Comparison of ENCODE assay signal across 8 cellular contexts in the genomic region with DNA sequence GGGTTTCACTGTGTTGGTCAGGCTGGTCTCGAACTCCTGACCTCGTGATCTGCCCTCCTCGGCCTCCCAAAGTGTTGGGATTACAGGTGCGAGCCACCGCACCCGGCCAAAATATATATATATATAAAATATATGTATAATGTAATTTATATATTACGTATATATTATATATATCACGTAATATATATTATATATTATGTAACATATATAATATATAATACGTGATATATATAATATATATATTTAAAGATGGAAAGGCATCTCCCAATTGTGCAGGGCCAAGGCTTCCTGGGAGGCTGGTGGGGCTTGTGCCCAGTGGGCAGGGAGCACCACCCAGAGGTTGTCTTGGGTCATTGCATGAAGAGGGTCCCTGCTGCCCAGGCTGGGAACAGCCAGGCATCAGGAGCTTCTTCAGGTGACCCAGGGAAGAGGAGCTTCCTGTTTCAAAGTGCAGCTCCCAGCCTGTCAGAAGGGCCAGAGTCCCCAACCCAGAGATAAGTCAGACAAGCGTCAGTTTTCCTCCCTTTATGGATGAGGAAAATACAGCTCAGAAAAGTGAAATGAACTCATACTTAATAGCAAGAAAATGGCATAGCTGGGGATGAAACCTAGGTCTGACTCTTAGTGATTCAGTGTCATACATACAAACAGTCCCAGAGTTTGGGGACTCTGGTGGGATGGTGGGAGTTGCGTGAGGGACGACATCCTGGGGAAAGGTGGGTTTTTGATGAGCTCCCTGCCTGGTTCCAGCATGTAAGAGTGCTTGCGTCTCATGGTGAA. TPM values are rescaled to one million over a fixed set of nuclear protein-coding genes. Genes with fewer than 3 reads are reported as not detected.
A peak's percentile ranks its signal among the peaks of the same experiment; 100 is the strongest.
DNase-seq lines count a peak whose midpoint lies in the region; ATAC-seq, FAIRE-seq and TF ChIP-seq lines count a peak whose summit lies in the region.

No MANE protein-coding gene starts in this region.

- ATAC-seq in activated CD4-positive, alpha-beta T cell treated with anti-CD3 and anti-CD28 coated beads for 36 hours, result peak; percentile 94
- peak; percentile 94 for ATAC-seq in memory B cell (ENCODE audit: low read depth)
- ATAC-seq in GM18520 (IDR thresholded peaks at IDR 0.05; ENCODE audit: unreplicated experiment), result no peak

- POLR2A ChIA-PET in activated CD4-positive, alpha-beta T cell treated with anti-CD3 and anti-CD28 coated beads for 36 hours (lab: Charles Lee), result no interaction called here

- intact Hi-C loops in activated CD4-positive, alpha-beta T cell treated with anti-CD3 and anti-CD28 coated beads for 36 hours (cut with DNase I, micrococcal nuclease), result loop anchor here (1.0 to 10.0 kb wide), 5 partner anchors 67 to 359 kb away; partner anchors contain the start of genes ATP8B2 (in 1 of the 2) and CFAP141 (in 1 of the 2)
- intact Hi-C loops in dorsolateral prefrontal cortex (cut with DNase I), result loop anchor here (2.0 to 5.0 kb wide), 2 partner anchors 64 to 66 kb away; no protein-coding TSS in a partner anchor

- H3K9me3 Mint-ChIP-seq in activated CD4-positive, alpha-beta T cell treated with anti-CD3 and anti-CD28 coated beads for 36 hours (ENCODE audit: low read depth), result no peaks in the 10 kb centered on the region
- H3K9me3 Mint-ChIP-seq in memory B cell, result no peaks in the 10 kb centered on the region

- no peak for FAIRE-seq in H54 (lab: Jason Lieb, UNC)

- peaks cover 13% of the 10 kb centered on the region for H3K36me3 Mint-ChIP-seq in activated CD4-positive, alpha-beta T cell treated with anti-CD3 and anti-CD28 coated beads for 36 hours (ENCODE audit: low read depth)
- peaks cover 6% of the 10 kb centered on the region for H3K36me3 Mint-ChIP-seq in memory B cell

- peaks cover 2% of the 10 kb centered on the region for H3K27me3 Mint-ChIP-seq in activated CD4-positive, alpha-beta T cell treated with anti-CD3 and anti-CD28 coated beads for 36 hours
- H3K27me3 Mint-ChIP-seq in memory B cell, result peaks cover 5% of the 10 kb centered on the region

- peak; percentile 32 to 81 (median 72) for TF ChIP-seq CTCF in dorsolateral prefrontal cortex (IDR thresholded peaks at IDR 0.05 in 54 of 56, conservative IDR thresholded peaks at IDR 0.05 in 2 of 56; ENCODE audit: low read depth in 1 of 56, partially characterized antibody in 56 of 56)

- CTCF ChIA-PET in activated CD4-positive, alpha-beta T cell treated with anti-CD3 and anti-CD28 coated beads for 36 hours (lab: Charles Lee), result interaction anchor here (0.6 to 2.9 kb wide), 39 partner anchors 10 to 494 kb away, joined by 3 to 115 read pairs (median 4); partner anchors contain the start of genes ATP8B2 and UBE2Q1

- H3K27ac Mint-ChIP-seq in activated CD4-positive, alpha-beta T cell treated with anti-CD3 and anti-CD28 coated beads for 36 hours, result no peak overlapping the region
- H3K27ac Mint-ChIP-seq in memory B cell, result no peak overlapping the region

- H3K4me3 Mint-ChIP-seq in activated CD4-positive, alpha-beta T cell treated with anti-CD3 and anti-CD28 coated beads for 36 hours, result no peak overlapping the region
- H3K4me3 Mint-ChIP-seq in memory B cell, result no peak overlapping the region

- peaks cover 9% of the 10 kb centered on the region for H3K4me1 Mint-ChIP-seq in activated CD4-positive, alpha-beta T cell treated with anti-CD3 and anti-CD28 coated beads for 36 hours
- H3K4me1 Mint-ChIP-seq in memory B cell, result peaks cover 10% of the 10 kb centered on the region

- no peaks in the 10 kb centered on the region for H3K27me3 ChIP-seq in dorsolateral prefrontal cortex

- peak overlapping the region in 1 of 59 donors; percentile 16 for H3K27ac ChIP-seq in dorsolateral prefrontal cortex

- DNase-seq in AML-193 (lab: John Stamatoyannopoulos, UW) (peak; percentile 57 to 74), H54 (ENCODE audit: insufficient read length, low spot score) (peak; percentile 86), NCI-H526 treated with DMSO at 0.1 percent for 48 hours (lab: John Stamatoyannopoulos, UW) (peak; percentile 69), dorsolateral prefrontal cortex (peak in 8 of 10 donors; percentile 15 to 69 (median 57)), memory B cell (ENCODE audit: low spot score in 2 of 2) (peak; percentile 46 to 51)
- peak; percentile 79 for DNase-seq in activated CD4-positive, alpha-beta T cell treated with anti-CD3 and anti-CD28 coated beads for 36 hours
- DNase-seq in stimulated activated naive CD4-positive, alpha-beta T cell (lab: John Stamatoyannopoulos, UW), result peak in 5 of 6 experiments; percentile 20 to 53 (median 28)

- TF ChIP-seq POLR2A in H54 (IDR thresholded peaks at IDR 0.05; ENCODE audit: low read depth, low read length), result no peak

- H3K4me3 ChIP-seq in dorsolateral prefrontal cortex, result no peak overlapping the region

RNA-seq across cellular contexts. Expression of gene UBE2Q1, which starts 12.0 kb away (rescaled TPM):
- total RNA-seq in activated CD4-positive, alpha-beta T cell treated with anti-CD3 and anti-CD28 coated beads for 36 hours, result 100 to 1,000 TPM in 1 of 2 experiments, 10 to 100 TPM in 1; 89.3 to 101 TPM
- 100 to 1,000 TPM in 71 of 120 experiments, 10 to 100 TPM in 49; 55.7 to 144 (median 103) TPM for total RNA-seq in dorsolateral prefrontal cortex

RNA-seq across cellular contexts. Expression of gene CHRNB2, which starts 21.1 kb away (rescaled TPM):
- total RNA-seq in activated CD4-positive, alpha-beta T cell treated with anti-CD3 and anti-CD28 coated beads for 36 hours, result under 1 TPM in 1 of 2 experiments, not detected in 1; 0.07 TPM
- 10 to 100 TPM in 119 of 120 experiments, 1 to 10 TPM in 1; 10.0 to 43.4 (median 29.1) TPM for total RNA-seq in dorsolateral prefrontal cortex

RNA-seq across cellular contexts. Expression of gene SHE, which starts 44.2 kb away (rescaled TPM):
- under 1 TPM in 1 of 2 experiments, not detected in 1; 0.04 TPM for total RNA-seq in activated CD4-positive, alpha-beta T cell treated with anti-CD3 and anti-CD28 coated beads for 36 hours
- total RNA-seq in dorsolateral prefrontal cortex, result 10 to 100 TPM in 5 of 120 experiments, 1 to 10 TPM in 115; 1.9 to 12.6 (median 4.5) TPM

RNA-seq across cellular contexts. Expression of gene TDRD10, which starts 44.4 kb away (rescaled TPM):
- not detected for total RNA-seq in activated CD4-positive, alpha-beta T cell treated with anti-CD3 and anti-CD28 coated beads for 36 hours
- total RNA-seq in dorsolateral prefrontal cortex, result 1 to 10 TPM in 85 of 120 experiments, under 1 TPM in 35; 0.22 to 4.0 (median 1.4) TPM

Comparison
In these comparisons a context has a peak if more than half of its experiments do, and no peak if none do; other contexts are left out.
1. DNase-seq: peak in every context shown above with its lines; median percentile 86 in H54; 79 in activated CD4-positive, alpha-beta T cell treated with anti-CD3 and anti-CD28 coated beads for 36 hours; 69 in NCI-H526 treated with DMSO at 0.1 percent for 48 hours; 66 in AML-193; 57 in dorsolateral prefrontal cortex; 48 in memory B cell; 28 in stimulated activated naive CD4-positive, alpha-beta T cell.
2. RNA of gene CHRNB2, which starts 21.1 kb away (total RNA-seq): 10.0 to 43.4 TPM in dorsolateral prefrontal cortex; 0.07 TPM in activated CD4-positive, alpha-beta T cell treated with anti-CD3 and anti-CD28 coated beads for 36 hours; every median in the first group is over 10 times any median in the second.